ENCODE assay signal across 14 cellular contexts in the genomic region with DNA sequence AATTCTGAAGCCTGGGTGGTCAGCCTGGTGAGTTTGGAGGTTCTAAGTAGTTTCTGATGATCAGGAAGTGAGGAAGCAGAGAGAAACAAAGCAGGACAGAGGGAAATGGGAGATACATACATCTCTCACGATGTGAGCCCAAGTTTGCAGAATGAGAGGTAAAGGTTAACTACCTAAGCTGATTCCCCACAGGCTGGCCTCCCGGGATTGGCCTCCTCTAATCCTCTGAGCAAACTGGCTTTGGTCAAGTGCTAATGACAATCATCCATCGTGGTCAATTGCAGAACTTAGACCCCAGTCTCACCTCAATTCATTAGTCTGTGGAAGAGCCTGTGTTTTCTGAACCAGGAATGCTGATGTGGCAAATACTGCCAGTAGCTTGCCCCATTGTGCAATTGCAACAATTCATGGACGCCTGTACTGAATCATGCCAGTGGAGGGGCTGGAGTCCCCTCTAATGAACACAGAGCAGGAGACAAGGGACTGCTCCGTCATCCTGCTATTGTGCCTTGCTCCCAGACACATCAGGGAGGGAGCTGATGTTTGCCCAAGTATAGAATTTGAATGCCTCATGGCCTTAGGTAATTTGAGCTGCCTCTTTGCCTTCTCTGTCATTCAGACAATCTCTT.
DNase-seq lines count a peak whose midpoint lies in the region; ATAC-seq, FAIRE-seq and TF ChIP-seq lines count a peak whose summit lies in the region.
"Had no signal": no experiment of that assay in that cellular context is flagged by ENCODE, and none has a peak within 500 bp of the region (broad histone marks: within the 10 kb centered on the region; RNA-seq: fewer than 3 reads in every experiment).

No MANE protein-coding gene starts in this region.

- H3K4me1 Mint-ChIP-seq in GM23338: peaks cover 51% of the 10 kb centered on the region
- H3K4me1 Mint-ChIP-seq: naive thymus-derived CD4-positive, alpha-beta T cell had no signal

- peak overlapping the region; percentile 40 for H4K5ac ChIP-seq in mesendoderm (ENCODE audit: low read length)

- TF ChIP-seq EP300 in SK-N-SH (IDR thresholded peaks at IDR 0.05; ENCODE audit: borderline replicate concordance in 1 of 2, low read depth in 1 of 2, low read length in 1 of 2): no peak

- H2BK5ac ChIP-seq in mesendoderm (ENCODE audit: low read length): no peak overlapping the region

- peaks cover 3% of the 10 kb centered on the region for H3K27me3 Mint-ChIP-seq in GM23338 (ENCODE audit: insufficient read depth, low read depth, poor library complexity)

- H3K23ac ChIP-seq in mesendoderm (ENCODE audit: low read length): no peak overlapping the region

- no peaks in the 10 kb centered on the region for H3K36me3 Mint-ChIP-seq in GM23338 (ENCODE audit: low read depth)
- H3K36me3 Mint-ChIP-seq: naive thymus-derived CD4-positive, alpha-beta T cell had no signal

- no peaks in the 10 kb centered on the region for H3F3A ChIP-seq in GM23338 (replicated peaks; ENCODE audit: low read depth)
- no peaks in the 10 kb centered on the region for H3F3A ChIP-seq in SK-N-SH (replicated peaks; ENCODE audit: insufficient read depth)

- H3K79me1 ChIP-seq in mesendoderm (ENCODE audit: low read length): no peaks in the 10 kb centered on the region

- H3K27me3 ChIP-seq in GM23338 (ENCODE audit: insufficient read depth) (no peaks in the 10 kb centered on the region), bronchial epithelial cell (ENCODE audit: control insufficient read depth, insufficient read depth, low read length) (no peaks in the 10 kb centered on the region), mesendoderm (ENCODE audit: insufficient read depth, low read length, poor library complexity) (no peaks in the 10 kb centered on the region), SK-N-SH (ENCODE audit: insufficient read depth) (no peaks in the 10 kb centered on the region)

- H2AK5ac ChIP-seq in mesendoderm (ENCODE audit: low read length): no peak overlapping the region

- H3K4ac ChIP-seq in mesendoderm (ENCODE audit: low read depth, low read length): no peak overlapping the region

- peak overlapping the region; percentile 38; the same call in 1 of the 2 replicates for H3K4me3 ChIP-seq in GM23338
- H3K4me3 ChIP-seq in bronchial epithelial cell (ENCODE audit: low read depth, low read length): no peak overlapping the region
- no peak overlapping the region for H3K4me3 ChIP-seq in mesendoderm (ENCODE audit: low read length)
- no peak overlapping the region for H3K4me3 ChIP-seq in SK-N-SH (ENCODE audit: low read depth in 2 of 2, low read length in 1 of 2)

- no peaks in the 10 kb centered on the region for H3K9me3 Mint-ChIP-seq in GM23338
- H3K9me3 Mint-ChIP-seq: naive thymus-derived CD4-positive, alpha-beta T cell had no signal

- H3K9ac ChIP-seq in mesendoderm (ENCODE audit: low read length): no peak overlapping the region
- H3K9ac ChIP-seq in SK-N-SH: no peak overlapping the region

- DNase-seq in GM23338 (ENCODE audit: low spot score) (peak; percentile 60), NCI-H2171 (lab: John Stamatoyannopoulos, UW) (peak; percentile 1), bronchial epithelial cell (ENCODE audit: low read depth) (peak; percentile 10), mesendoderm (peak; percentile 63), SK-N-SH (no peak), cerebellum (ENCODE audit: low spot score) (no peak)
- DNase-seq in stimulated activated naive CD4-positive, alpha-beta T cell treated with Interleukin-2 at 50 U/mL for 16 hours (lab: John Stamatoyannopoulos, UW): no peak
- DNase-seq: AML-193; central memory CD4-positive, alpha-beta T cell; DMS79; hypothalamus; naive thymus-derived CD4-positive, alpha-beta T cell; NCI-H2227 treated with DMSO at 0.1 percent for 48 hours had no signal

- no peak overlapping the region for H4K8ac ChIP-seq in mesendoderm (ENCODE audit: low read depth, low read length)

- no peak overlapping the region for H2BK15ac ChIP-seq in mesendoderm (replicated peaks; ENCODE audit: low read depth)

- H2AFZ ChIP-seq in GM23338 (peak overlapping the region; percentile 84), SK-N-SH (ENCODE audit: low read depth) (no peak overlapping the region)

- H4K20me1 ChIP-seq in GM23338 (replicated peaks; ENCODE audit: insufficient read depth) (no peaks in the 10 kb centered on the region), SK-N-SH (ENCODE audit: insufficient read depth) (no peaks in the 10 kb centered on the region)

- no peaks in the 10 kb centered on the region for H3K9me3 ChIP-seq in SK-N-SH

- H3K56ac ChIP-seq in mesendoderm (ENCODE audit: low read length): peak overlapping the region; percentile 1

- no CpG with 5 or more reads among the region's 5 CpGs for WGBS in mesendoderm (ENCODE audit: extremely low coverage, insufficient coverage, low lambda C conversion rate)
- WGBS in SK-N-SH (ENCODE audit: low lambda C conversion rate): 52% methylated on average over 4 of the region's 5 CpGs

- CTCF ChIA-PET in SK-N-SH (lab: Yijun Ruan, JAX): interaction anchor here (1.3 kb wide), 1 partner anchor 16 kb away, joined by 3 read pairs; no protein-coding TSS in a partner anchor

- peak overlapping the region; percentile 68 for H3K4me2 ChIP-seq in GM23338
- no peak overlapping the region for H3K4me2 ChIP-seq in mesendoderm (ENCODE audit: low read length)
- no peak overlapping the region for H3K4me2 ChIP-seq in SK-N-SH

- H3K9me2 ChIP-seq in GM23338 (ENCODE audit: insufficient read depth): 0 out of 2 replicates have a peak, but pooled peaks cover 4% of the 10 kb centered on the region
- H3K9me2 ChIP-seq in SK-N-SH: no peaks in the 10 kb centered on the region

- peaks cover 58% of the 10 kb centered on the region for H3K4me1 ChIP-seq in GM23338 (ENCODE audit: insufficient read depth)
- H3K4me1 ChIP-seq in mesendoderm (ENCODE audit: control insufficient read depth, low read depth, low read length): no peaks in the 10 kb centered on the region
- peaks cover 0 to 9% of the 10 kb centered on the region in 2 experiments; a peak in 1 of 4 replicates for H3K4me1 ChIP-seq in SK-N-SH (ENCODE audit: control insufficient read depth in 1 of 2, insufficient read depth in 2 of 2, low read depth in 1 of 2, low read length in 1 of 2)

- FAIRE-seq in bronchial epithelial cell (lab: Jason Lieb, UNC): no peak
- FAIRE-seq: HTR-8/SVneo had no signal

- no peaks in the 10 kb centered on the region for H3K79me2 ChIP-seq in GM23338 (replicated peaks; ENCODE audit: insufficient read depth)
- H3K79me2 ChIP-seq in mesendoderm (ENCODE audit: control insufficient read depth, insufficient read depth, low read length): no peaks in the 10 kb centered on the region
- no peaks in the 10 kb centered on the region for H3K79me2 ChIP-seq in SK-N-SH (ENCODE audit: insufficient read depth)

- no peak overlapping the region for H2BK120ac ChIP-seq in mesendoderm (ENCODE audit: low read depth, low read length)

- no peak overlapping the region for H3K18ac ChIP-seq in mesendoderm (ENCODE audit: low read length)

- ATAC-seq in GM23338: peak; percentile 93
- ATAC-seq: naive thymus-derived CD4-positive, alpha-beta T cell had no signal

- H3K36me3 ChIP-seq in GM23338 (ENCODE audit: insufficient read depth) (no peaks in the 10 kb centered on the region), bronchial epithelial cell (ENCODE audit: control insufficient read depth, insufficient read depth, low read length) (no peaks in the 10 kb centered on the region), mesendoderm (ENCODE audit: control insufficient read depth, insufficient read depth, low read length) (no peaks in the 10 kb centered on the region), SK-N-SH (replicated peaks in 1 of 2; ENCODE audit: control insufficient read depth in 1 of 2, insufficient read depth in 2 of 2, low read length in 1 of 2) (no peaks in the 10 kb centered on the region)

- H3K4me3 Mint-ChIP-seq in GM23338: peak overlapping the region; percentile 35; the same call in 1 of the 3 replicates
- H3K4me3 Mint-ChIP-seq: naive thymus-derived CD4-positive, alpha-beta T cell had no signal

- H3K27ac ChIP-seq in GM23338 (ENCODE audit: low read depth) (peak overlapping the region; percentile 56), mesendoderm (ENCODE audit: low read depth, low read length) (no peak overlapping the region), SK-N-SH (ENCODE audit: low read depth in 2 of 2, low read length in 1 of 2) (no peak overlapping the region)

- no peak for TF ChIP-seq RAD21 in SK-N-SH (IDR thresholded peaks at IDR 0.05; ENCODE audit: low read length)

- peak overlapping the region; percentile 94 for H3K27ac Mint-ChIP-seq in GM23338
- H3K27ac Mint-ChIP-seq: naive thymus-derived CD4-positive, alpha-beta T cell had no signal

- TF ChIP-seq CTCF in GM23338 (conservative IDR thresholded peaks at IDR 0.05; ENCODE audit: low read depth in 2 of 2): no peak
- no peak for TF ChIP-seq CTCF in bronchial epithelial cell (IDR thresholded peaks at IDR 0.05; ENCODE audit: insufficient read depth, low read length, severe bottlenecking)
- no peak for TF ChIP-seq CTCF in SK-N-SH (IDR thresholded peaks at IDR 0.05)

- POLR2A ChIA-PET in SK-N-SH (lab: Yijun Ruan, JAX): no interaction called here

TF ChIP-seq in GM23338, 12 proteins besides CTCF, POLR2A, EP300 and RAD21 (continues in another document):
- TF ChIP-seq CREB1 (CRISPR knock-in tag; IDR thresholded peaks at IDR 0.05; ENCODE audit: low read depth) (no peak), JUNB (IDR thresholded peaks at IDR 0.05; ENCODE audit: unreplicated experiment) (no peak), STAT1 (IDR thresholded peaks at IDR 0.05; ENCODE audit: unreplicated experiment) (no peak), EZH2phosphoT487 (IDR thresholded peaks at IDR 0.05; ENCODE audit: unreplicated experiment) (no peak)

TF ChIP-seq in SK-N-SH, 30 proteins besides CTCF, POLR2A, EP300 and RAD21 (continues in another document):
- TF ChIP-seq GATA2 (CRISPR knock-in tag; IDR thresholded peaks at IDR 0.05) (no peak), RFX5 (IDR thresholded peaks at IDR 0.05; ENCODE audit: low read length) (no peak), YY1 (IDR thresholded peaks at IDR 0.05; ENCODE audit: low read depth) (no peak), NFIC (IDR thresholded peaks at IDR 0.05; ENCODE audit: borderline replicate concordance) (no peak), JUND (IDR thresholded peaks at IDR 0.05) (no peak), EZH2phosphoT487 (IDR thresholded peaks at IDR 0.05; ENCODE audit: borderline replicate concordance, low read depth) (no peak), NRF1 (IDR thresholded peaks at IDR 0.05; ENCODE audit: low read depth, low read length) (no peak)
- TF ChIP-seq, protein P1, sequence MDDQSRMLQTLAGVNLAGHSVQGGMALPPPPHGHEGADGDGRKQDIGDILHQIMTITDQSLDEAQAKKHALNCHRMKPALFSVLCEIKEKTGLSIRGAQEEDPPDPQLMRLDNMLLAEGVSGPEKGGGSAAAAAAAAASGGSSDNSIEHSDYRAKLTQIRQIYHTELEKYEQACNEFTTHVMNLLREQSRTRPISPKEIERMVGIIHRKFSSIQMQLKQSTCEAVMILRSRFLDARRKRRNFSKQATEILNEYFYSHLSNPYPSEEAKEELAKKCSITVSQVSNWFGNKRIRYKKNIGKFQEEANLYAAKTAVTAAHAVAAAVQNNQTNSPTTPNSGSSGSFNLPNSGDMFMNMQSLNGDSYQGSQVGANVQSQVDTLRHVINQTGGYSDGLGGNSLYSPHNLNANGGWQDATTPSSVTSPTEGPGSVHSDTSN (IDR thresholded peaks at IDR 0.05): no peak

Comparison
In these comparisons a context has a peak if more than half of its experiments do, and no peak if none do; other contexts are left out.
1. DNase-seq: peak in GM23338 (single experiment), NCI-H2171 (single experiment), bronchial epithelial cell (single experiment) and mesendoderm (single experiment); none in SK-N-SH (single experiment), stimulated activated naive CD4-positive, alpha-beta T cell treated with Interleukin-2 at 50 U/mL for 16 hours (single experiment) and cerebellum (single experiment).